Comparison of ENCODE assay signal across 22 cellular contexts in genomic region chr18:37956020-37956419, GRCh38.
"Had no signal": no experiment of that assay in that cellular context is flagged by ENCODE, and none has a peak within 500 bp of the region (broad histone marks: within the 10 kb centered on the region; RNA-seq: fewer than 3 reads in every experiment).

No MANE protein-coding gene starts in this region.

- H3K27ac ChIP-seq: RWPE1 had no signal

- H3K9ac ChIP-seq: SK-N-SH had no signal

- H3K9me3 ChIP-seq: MG63, SK-N-SH had no signal

- H3K4me2 ChIP-seq: SK-N-SH had no signal

- FAIRE-seq: HepG2 had no signal

- H3K9me2 ChIP-seq: SK-N-SH had no signal

- H3K36me3 ChIP-seq: MG63 had no signal

- DNase-seq: IMR-90, Karpas-422, KG1, MG63, NCI-H1092 treated with DMSO at 0.1 percent for 48 hours, NCI-H1436, NCI-H1694, NCI-H1930, NCI-H2081, NCI-H2107, NCI-H2171 treated with DMSO at 0.1 percent for 48 hours, NCI-H446, NCI-H524, NCI-H526 treated with DMSO at 0.1 percent for 48 hours, NCI-H748 treated with DMSO at 0.1 percent for 48 hours, PC-3, SHP77, SK-N-SH, T-helper 1 cell, T-helper 17 cell had no signal

- H3K4me3 ChIP-seq: MG63 had no signal

- H3K27me3 ChIP-seq: MG63 had no signal
